In the genomic region with DNA sequence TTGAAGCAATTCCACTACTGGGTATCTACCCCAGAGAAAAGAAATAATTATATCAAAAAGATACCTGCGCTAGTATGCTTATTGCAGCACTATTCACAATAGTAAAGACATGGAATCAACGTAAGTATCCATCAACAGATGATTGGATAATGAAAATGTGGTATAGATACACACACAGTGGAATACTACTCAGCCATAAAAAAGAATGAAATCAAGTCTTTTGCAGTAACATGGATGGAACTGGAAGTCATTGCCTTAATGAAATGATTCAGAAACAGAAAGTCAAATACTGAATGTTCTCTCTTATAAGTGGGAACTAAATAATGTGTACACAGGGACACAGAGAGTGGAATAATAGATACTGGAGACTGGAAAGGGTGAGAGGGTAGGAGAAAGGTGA, we compare ENCODE assay signal across 27 cellular contexts.
"Had no signal": no experiment of that assay in that cellular context is flagged by ENCODE, and none has a peak within 500 bp of the region (broad histone marks: within the 10 kb centered on the region; RNA-seq: fewer than 3 reads in every experiment).

No MANE protein-coding gene starts in this region.

- H3K36me3 ChIP-seq: esophagus muscularis mucosa, esophagus squamous epithelium, gastrocnemius medialis, gastroesophageal sphincter, heart left ventricle, heart right ventricle had no signal

- ATAC-seq: effector memory CD8-positive, alpha-beta T cell; esophagus mucosa; foreskin keratinocyte; gastrocnemius medialis; gastroesophageal sphincter; heart left ventricle; heart right ventricle had no signal

- H3K27me3 ChIP-seq: dorsolateral prefrontal cortex, esophagus muscularis mucosa, esophagus squamous epithelium had no signal

- H3K27ac ChIP-seq: coronary artery, dorsolateral prefrontal cortex, epithelial cell of prostate, esophagus muscularis mucosa, esophagus squamous epithelium, foreskin keratinocyte, gastrocnemius medialis, gastroesophageal sphincter, heart left ventricle, heart right ventricle had no signal

- FAIRE-seq: colon, endometrium, endothelial cell of umbilical vein, frontal cortex had no signal

- DNase-seq: cortex of kidney; dermis blood vessel endothelial cell; dorsolateral prefrontal cortex; effector CD4-positive, alpha-beta T cell; effector CD8-positive, alpha-beta T cell; effector memory CD4-positive, alpha-beta T cell; effector memory CD8-positive, alpha-beta T cell; endodermal cell; erythroblast; esophagus squamous epithelium; foreskin fibroblast; foreskin keratinocyte; foreskin melanocyte; gastrocnemius medialis; glutamatergic neuron; head of caudate nucleus; heart left ventricle; heart right ventricle had no signal

- H3K4me3 ChIP-seq: coronary artery, dorsolateral prefrontal cortex, esophagus muscularis mucosa, esophagus squamous epithelium, gastrocnemius medialis, gastroesophageal sphincter, heart left ventricle, heart right ventricle had no signal

- H3K9me3 ChIP-seq: esophagus muscularis mucosa, esophagus squamous epithelium, gastrocnemius medialis, gastroesophageal sphincter, heart left ventricle, heart right ventricle had no signal

- H3K4me1 ChIP-seq: esophagus muscularis mucosa, esophagus squamous epithelium, foreskin keratinocyte, gastrocnemius medialis, gastroesophageal sphincter, heart left ventricle, heart right ventricle had no signal
